In the genomic region with DNA sequence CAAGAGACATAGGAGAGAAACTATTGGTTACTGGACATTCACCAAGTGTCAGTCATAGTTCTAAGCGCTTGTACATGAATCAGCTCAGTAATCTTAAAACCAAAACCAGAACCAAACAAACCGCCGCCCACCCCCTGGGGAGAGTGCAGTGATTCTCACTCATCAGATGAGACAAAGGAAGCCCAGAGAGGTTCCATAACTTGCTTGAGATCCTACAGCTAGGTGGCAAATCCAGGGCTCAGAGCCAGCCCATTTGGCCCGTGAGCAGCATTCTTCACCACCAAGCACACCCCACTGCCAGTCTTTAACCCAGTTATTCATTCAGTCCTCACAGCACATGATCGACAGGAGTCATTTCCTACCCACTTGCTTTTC, we compare ENCODE assay signal across 1 cellular context.
TF ChIP-seq lines count a peak whose summit lies in the region.

No MANE protein-coding gene starts in this region.

TF ChIP-seq in endothelial cell of umbilical vein, 7 proteins besides CTCF, POLR2A, EP300 and RAD21:
- TF ChIP-seq EZH2 (IDR thresholded peaks at IDR 0.05; ENCODE audit: borderline replicate concordance, low read depth, low read length, severe bottlenecking) (no peak), MYC (IDR thresholded peaks at IDR 0.05; ENCODE audit: low read depth, low read length) (no peak), FOS (IDR thresholded peaks at IDR 0.05; ENCODE audit: borderline replicate concordance, insufficient read depth, low read length) (no peak), POLR2AphosphoS5 (IDR thresholded peaks at IDR 0.05; ENCODE audit: insufficient read depth, low read depth, low read length) (no peak), JUN (IDR thresholded peaks at IDR 0.05; ENCODE audit: borderline replicate concordance, insufficient read depth, insufficient read length, low read depth) (no peak), GATA2 (IDR thresholded peaks at IDR 0.05; ENCODE audit: insufficient read depth, insufficient read length, low read depth, low read length) (no peak)
- TF ChIP-seq, protein P1, sequence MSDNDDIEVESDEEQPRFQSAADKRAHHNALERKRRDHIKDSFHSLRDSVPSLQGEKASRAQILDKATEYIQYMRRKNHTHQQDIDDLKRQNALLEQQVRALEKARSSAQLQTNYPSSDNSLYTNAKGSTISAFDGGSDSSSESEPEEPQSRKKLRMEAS (IDR thresholded peaks at IDR 0.05; ENCODE audit: insufficient read depth, insufficient read length) = no peak
